Comparison of ENCODE assay signal across 29 cellular contexts in the genomic region with DNA sequence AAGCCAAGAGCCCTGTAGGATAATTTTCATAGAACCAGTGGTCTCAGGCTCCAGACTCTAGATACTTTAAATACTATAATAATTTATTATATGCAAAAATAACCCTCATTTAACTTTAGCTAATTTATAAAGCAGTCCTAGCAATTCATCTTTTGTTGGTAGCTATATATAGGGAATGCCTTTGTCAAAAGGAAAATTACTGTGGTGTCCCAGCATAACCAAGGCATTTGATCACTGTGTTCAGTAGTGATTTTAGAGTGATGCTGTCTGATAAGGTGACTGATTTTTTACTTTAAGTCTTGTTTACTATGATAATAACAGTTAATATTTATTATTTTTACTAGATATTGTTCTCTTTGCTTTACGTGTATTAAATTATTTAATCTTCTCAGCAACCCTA.
"Had no signal": no experiment of that assay in that cellular context is flagged by ENCODE, and none has a peak within 500 bp of the region (broad histone marks: within the 10 kb centered on the region; RNA-seq: fewer than 3 reads in every experiment).

No MANE protein-coding gene starts in this region.

- H3K4me1 ChIP-seq: stomach, suprapubic skin, testis, thyroid gland, tibial artery, tibial nerve, transverse colon, upper lobe of left lung, upper lobe of right lung, uterus, vagina had no signal

- H3K27ac ChIP-seq: stomach, suprapubic skin, testis, thoracic aorta, thyroid gland, tibial artery, tibial nerve, transverse colon, upper lobe of left lung, upper lobe of right lung, uterus, vagina had no signal

- H3K4me3 Mint-ChIP-seq: stimulated activated effector memory CD8-positive, alpha-beta T cell treated with anti-CD3 and anti-CD28 coated beads, Interleukin-12 subunit alpha, Interleukin-12 subunit beta, amount 100 ng/mL, for 72 hours; stimulated activated memory B cell treated with anti-CD40 and anti-IgM and Interleukin-4, amounts not matched to agents 10 μg/mL and 1 μg/mL and 100 μg/mL, for 72 hours; stimulated activated naive B cell treated with anti-CD40 and anti-IgM and Interleukin-4, amounts not matched to agents 10 μg/mL and 1 μg/mL and 100 μg/mL, for 72 hours; stimulated activated naive CD8-positive, alpha-beta T cell treated with anti-CD3 and anti-CD28 coated beads, Interleukin-15, amount 100 ng/mL, for 72 hours; stimulated activated naive CD8-positive, alpha-beta T cell treated with anti-CD3 and anti-CD28 coated beads, Interleukin-15, Interleukin-2, amounts not matched to agents 100 ng/mL and 50 ng/mL, for 24 hours; type B pancreatic cell had no signal

- ATAC-seq: stimulated activated effector memory CD8-positive, alpha-beta T cell treated with anti-CD3 and anti-CD28 coated beads, Interleukin-12 subunit alpha, Interleukin-12 subunit beta, amount 100 ng/mL, for 72 hours; stimulated activated memory B cell treated with anti-CD40 and anti-IgM and Interleukin-4, amounts not matched to agents 10 μg/mL and 1 μg/mL and 100 μg/mL, for 72 hours; stimulated activated naive B cell treated with anti-CD40 and anti-IgM and Interleukin-4, amounts not matched to agents 10 μg/mL and 1 μg/mL and 100 μg/mL, for 72 hours; stimulated activated naive CD8-positive, alpha-beta T cell treated with anti-CD3 and anti-CD28 coated beads, Interleukin-15, amount 100 ng/mL, for 72 hours; stimulated activated naive CD8-positive, alpha-beta T cell treated with anti-CD3 and anti-CD28 coated beads, Interleukin-15, Interleukin-2, amounts not matched to agents 100 U/mL and 50 U/mL, for 24 hours; upper lobe of right lung had no signal

- H3K4me3 ChIP-seq: stomach, suprapubic skin, testis, thoracic aorta, thyroid gland, tibial artery, tibial nerve, transverse colon, upper lobe of left lung, upper lobe of right lung, uterus, vagina had no signal

- H3K36me3 ChIP-seq: uterus, vagina had no signal

- H3K9me3 Mint-ChIP-seq: stimulated activated effector memory CD8-positive, alpha-beta T cell treated with anti-CD3 and anti-CD28 coated beads, Interleukin-12 subunit alpha, Interleukin-12 subunit beta, amount 100 ng/mL, for 72 hours; stimulated activated memory B cell treated with anti-CD40 and anti-IgM and Interleukin-4, amounts not matched to agents 10 μg/mL and 1 μg/mL and 100 μg/mL, for 72 hours; stimulated activated naive B cell treated with anti-CD40 and anti-IgM and Interleukin-4, amounts not matched to agents 10 μg/mL and 1 μg/mL and 100 μg/mL, for 72 hours; stimulated activated naive CD8-positive, alpha-beta T cell treated with anti-CD3 and anti-CD28 coated beads, Interleukin-15, amount 100 ng/mL, for 72 hours; stimulated activated naive CD8-positive, alpha-beta T cell treated with anti-CD3 and anti-CD28 coated beads, Interleukin-15, Interleukin-2, amounts not matched to agents 100 ng/mL and 50 ng/mL, for 24 hours; type B pancreatic cell had no signal

- FAIRE-seq: urothelium cell line had no signal

- H3K4me1 Mint-ChIP-seq: stimulated activated effector memory CD8-positive, alpha-beta T cell treated with anti-CD3 and anti-CD28 coated beads, Interleukin-12 subunit alpha, Interleukin-12 subunit beta, amount 100 ng/mL, for 72 hours; stimulated activated memory B cell treated with anti-CD40 and anti-IgM and Interleukin-4, amounts not matched to agents 10 μg/mL and 1 μg/mL and 100 μg/mL, for 72 hours; stimulated activated naive CD8-positive, alpha-beta T cell treated with anti-CD3 and anti-CD28 coated beads, Interleukin-15, amount 100 ng/mL, for 72 hours had no signal

- DNase-seq: stimulated activated CD4-positive, alpha-beta T cell treated with anti-CD3 and anti-CD28 coated beads, Interleukin-2, amount 100 ng/mL, for 48 hours; stimulated activated CD4-positive, alpha-beta T cell treated with anti-CD3 and anti-CD28 coated beads, Interleukin-4, amount 100 ng/mL, for 1 hour; stimulated activated CD4-positive, alpha-beta T cell treated with anti-CD3 and anti-CD28 coated beads, Interleukin-4, amount 100 ng/mL, for 24 hours; stimulated activated CD4-positive, alpha-beta T cell treated with anti-CD3 and anti-CD28 coated beads, Interleukin-4, amount 100 ng/mL, for 4 hours; stimulated activated CD8-positive, alpha-beta memory T cell treated with anti-CD3 and anti-CD28 coated beads, Interleukin-4, amount 100 ng/mL, for 48 hours; stimulated activated naive B cell treated with anti-CD40 and anti-IgM and Interleukin-4, amounts not matched to agents 10 μg/mL and 1 μg/mL and 100 μg/mL, for 72 hours; stimulated activated naive CD4-positive, alpha-beta T cell; stimulated activated naive CD4-positive, alpha-beta T cell treated with Interleukin-2 at 50 U/mL for 16 hours; stimulated activated naive CD8-positive, alpha-beta T cell treated with anti-CD3 and anti-CD28 coated beads, Interleukin-15, amount 100 ng/mL, for 72 hours; stimulated activated naive CD8-positive, alpha-beta T cell treated with anti-CD3 and anti-CD28 coated beads, Interleukin-15, Interleukin-2, amounts not matched to agents 100 U/mL and 50 U/mL, for 24 hours; stomach; substantia nigra; testis; thyroid gland; tibial artery; transverse colon; trophoblast cell; upper lobe of left lung; upper lobe of right lung; uterus had no signal

- H3K27ac Mint-ChIP-seq: stimulated activated effector memory CD8-positive, alpha-beta T cell treated with anti-CD3 and anti-CD28 coated beads, Interleukin-12 subunit alpha, Interleukin-12 subunit beta, amount 100 ng/mL, for 72 hours; stimulated activated memory B cell treated with anti-CD40 and anti-IgM and Interleukin-4, amounts not matched to agents 10 μg/mL and 1 μg/mL and 100 μg/mL, for 72 hours; stimulated activated naive B cell treated with anti-CD40 and anti-IgM and Interleukin-4, amounts not matched to agents 10 μg/mL and 1 μg/mL and 100 μg/mL, for 72 hours; stimulated activated naive CD8-positive, alpha-beta T cell treated with anti-CD3 and anti-CD28 coated beads, Interleukin-15, amount 100 ng/mL, for 72 hours; stimulated activated naive CD8-positive, alpha-beta T cell treated with anti-CD3 and anti-CD28 coated beads, Interleukin-15, Interleukin-2, amounts not matched to agents 100 ng/mL and 50 ng/mL, for 24 hours; type B pancreatic cell had no signal

- H3K9me3 ChIP-seq: stomach, suprapubic skin, testis, thoracic aorta, thyroid gland, tibial artery, tibial nerve, transverse colon, upper lobe of left lung, upper lobe of right lung, uterus, vagina had no signal

- H3K27me3 ChIP-seq: stomach, suprapubic skin, testis, thyroid gland, tibial artery, tibial nerve, transverse colon, upper lobe of left lung, upper lobe of right lung, uterus, vagina had no signal

- H3K27me3 Mint-ChIP-seq: stimulated activated memory B cell treated with anti-CD40 and anti-IgM and Interleukin-4, amounts not matched to agents 10 μg/mL and 1 μg/mL and 100 μg/mL, for 72 hours; stimulated activated naive B cell treated with anti-CD40 and anti-IgM and Interleukin-4, amounts not matched to agents 10 μg/mL and 1 μg/mL and 100 μg/mL, for 72 hours; stimulated activated naive CD8-positive, alpha-beta T cell treated with anti-CD3 and anti-CD28 coated beads, Interleukin-15, amount 100 ng/mL, for 72 hours; stimulated activated naive CD8-positive, alpha-beta T cell treated with anti-CD3 and anti-CD28 coated beads, Interleukin-15, Interleukin-2, amounts not matched to agents 100 ng/mL and 50 ng/mL, for 24 hours; type B pancreatic cell had no signal
